Comparison of ENCODE assay signal across 8 cellular contexts in the genomic region with DNA sequence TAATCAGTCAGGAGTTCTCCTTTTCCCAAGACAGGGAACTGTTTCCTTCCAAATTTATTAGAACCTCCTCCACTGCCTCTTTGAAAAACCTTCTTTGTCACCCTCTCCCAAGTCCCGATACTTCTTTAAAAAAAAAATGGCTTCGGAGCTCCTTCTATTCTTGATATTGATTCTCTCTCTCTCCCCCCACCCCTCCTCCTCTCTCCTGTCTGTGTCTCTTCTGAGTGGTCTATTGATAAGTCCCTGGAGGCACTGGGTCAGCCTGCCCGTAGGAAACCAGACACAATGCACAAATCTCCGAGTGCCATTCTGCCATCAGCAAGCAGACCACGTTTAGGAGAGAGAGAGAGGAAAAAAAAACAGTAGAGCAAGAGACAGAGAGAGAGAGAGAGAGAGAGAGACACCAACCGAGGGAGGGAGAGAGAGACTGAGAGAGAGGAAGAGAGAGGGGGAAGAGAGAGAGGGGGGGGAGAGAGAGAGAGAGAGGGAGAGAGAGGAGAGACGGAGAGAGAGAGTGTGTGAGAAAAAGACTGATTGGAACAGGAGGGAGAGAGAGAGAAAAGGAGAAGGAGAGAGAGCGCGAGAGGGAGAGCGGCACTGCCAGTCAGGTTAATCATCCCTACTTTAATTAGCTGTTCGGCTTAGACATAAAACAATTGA.
DNase-seq lines count a peak whose midpoint lies in the region; ATAC-seq and TF ChIP-seq lines count a peak whose summit lies in the region.

No MANE protein-coding gene starts in this region.

- H3K36me3 ChIP-seq in fibroblast of lung (ENCODE audit: control insufficient read depth, insufficient read depth, low read length) = no peaks in the 10 kb centered on the region

- DNase-seq in NCI-H524 treated with DMSO at 0.1 percent for 48 hours (lab: John Stamatoyannopoulos, UW) (peak; percentile 80), fibroblast of lung (ENCODE audit: low read depth in 2 of 2) (peak; percentile 59 to 61), occipital lobe (lab: John Stamatoyannopoulos, UW) (peak; percentile 21), left colon (no peak), glomerular visceral epithelial cell (ENCODE audit: extremely low spot score) (no peak)

- H3K79me2 ChIP-seq in fibroblast of lung (ENCODE audit: control insufficient read depth, insufficient read depth, low read length) = no peaks in the 10 kb centered on the region

- no peak for TF ChIP-seq CTCF in fibroblast of lung (conservative IDR thresholded peaks at IDR 0.05 in 1 of 2, IDR thresholded peaks at IDR 0.05 in 1 of 2; ENCODE audit: low read depth in 1 of 2, low read length in 2 of 2)

- H3K27me3 ChIP-seq in fibroblast of lung (ENCODE audit: control insufficient read depth, insufficient read depth, low read length) = no peaks in the 10 kb centered on the region

- H3K4me3 ChIP-seq in fibroblast of lung (replicated peaks in 1 of 4; ENCODE audit: control extremely low read depth in 1 of 4, insufficient read depth in 1 of 4, low read depth in 3 of 4, low read length in 4 of 4) = peak overlapping the region; percentile 56 to 69 (median 65)

- intact Hi-C loops in left colon (cut with DNase I, micrococcal nuclease) = no loop called here

- peak overlapping the region; percentile 97 for H3K4me2 ChIP-seq in fibroblast of lung (ENCODE audit: extremely low read depth, insufficient read depth, low read length)

- no peaks in the 10 kb centered on the region for H3K9me3 ChIP-seq in fibroblast of lung (ENCODE audit: control insufficient read depth, insufficient read depth, low read depth, low read length)

- H3K4me1 ChIP-seq in fibroblast of lung (ENCODE audit: control insufficient read depth, extremely low read depth, insufficient read depth, low read length) = no peaks in the 10 kb centered on the region

- no peak overlapping the region for H3K9ac ChIP-seq in fibroblast of lung (ENCODE audit: insufficient read depth, low read length)

- H3K27ac ChIP-seq in fibroblast of lung (ENCODE audit: insufficient read depth, low read length) = no peak overlapping the region

- H2AFZ ChIP-seq in fibroblast of lung (ENCODE audit: low read length) = peak overlapping the region; percentile 21

- H4K20me1 ChIP-seq in fibroblast of lung (ENCODE audit: control insufficient read depth, extremely low read depth, insufficient read depth, low read length) = no peaks in the 10 kb centered on the region

- ATAC-seq in GM18907 (IDR thresholded peaks at IDR 0.05; ENCODE audit: unreplicated experiment) = peak; percentile 23
- ATAC-seq in HG03460 (IDR thresholded peaks at IDR 0.05; ENCODE audit: unreplicated experiment) = no peak
- no peak for ATAC-seq in GM21723 (IDR thresholded peaks at IDR 0.05; ENCODE audit: unreplicated experiment)
- no peak for ATAC-seq in left colon

Comparison
In these comparisons a context has a peak if more than half of its experiments do, and no peak if none do; other contexts are left out.
1. DNase-seq: peak in NCI-H524 treated with DMSO at 0.1 percent for 48 hours (single experiment), fibroblast of lung (2 of 2) and occipital lobe (single experiment); none in left colon (0 of 2) and glomerular visceral epithelial cell (single experiment).